Comparison of ENCODE assay signal across 13 cellular contexts in genomic region chr12:131455581-131456110, GRCh38.
DNase-seq lines count a peak whose midpoint lies in the region; ATAC-seq and TF ChIP-seq lines count a peak whose summit lies in the region.
"Had no signal": no experiment of that assay in that cellular context is flagged by ENCODE, and none has a peak within 500 bp of the region (broad histone marks: within the 10 kb centered on the region; RNA-seq: fewer than 3 reads in every experiment).

No MANE protein-coding gene starts in this region.

- no peak overlapping the region for H3K4ac ChIP-seq in neuronal stem cell (ENCODE audit: low read length)

- H3K9me3 ChIP-seq in neuronal stem cell (replicated peaks in 1 of 2; ENCODE audit: control insufficient read depth in 2 of 2, insufficient read depth in 1 of 2, low read depth in 1 of 2, low read length in 2 of 2) (peaks cover 0 to 4% of the 10 kb centered on the region in 2 donors), testis (no peaks in the 10 kb centered on the region), Caco-2 (no peaks in the 10 kb centered on the region)
- no peaks in the 10 kb centered on the region for H3K9me3 ChIP-seq in CD8-positive, alpha-beta T cell (ENCODE audit: low read length)
- no peaks in the 10 kb centered on the region for H3K9me3 ChIP-seq in CD4-positive, alpha-beta memory T cell (ENCODE audit: control insufficient read depth in 1 of 2, low read length in 2 of 2)
- H3K9me3 ChIP-seq: BE2C had no signal

- no peak overlapping the region for H3K27ac Mint-ChIP-seq in CD8-positive, alpha-beta T cell
- no peak overlapping the region for H3K27ac Mint-ChIP-seq in Caco-2 (ENCODE audit: unreplicated experiment)
- peak overlapping the region in 1 of 7 donors; percentile 24 for H3K27ac Mint-ChIP-seq in CD4-positive, alpha-beta memory T cell
- H3K27ac Mint-ChIP-seq: CD4-positive, alpha-beta T cell had no signal

- no peak overlapping the region for H3K9ac ChIP-seq in neuronal stem cell (ENCODE audit: low read depth, low read length, poor library complexity)

- peak overlapping the region; percentile 83 for H3K18ac ChIP-seq in neuronal stem cell (ENCODE audit: low read length)

- no peaks in the 10 kb centered on the region for H3K79me1 ChIP-seq in neuronal stem cell (ENCODE audit: low read depth, low read length)

- intact Hi-C loops in testis (cut with DNase I; ENCODE audit: low total_unique reads) = no loop called here
- intact Hi-C loops in CD8-positive, alpha-beta T cell (cut with DNase I, micrococcal nuclease) = no loop called here
- intact Hi-C loops in Caco-2 (cut with micrococcal nuclease; ENCODE audit: unreplicated experiment) = no loop called here
- intact Hi-C loops in CD4-positive, alpha-beta memory T cell (cut with micrococcal nuclease) = no loop called here

- peak overlapping the region; percentile 35 for H2AK5ac ChIP-seq in neuronal stem cell (ENCODE audit: low read depth, low read length)

- H3K4me1 Mint-ChIP-seq in CD8-positive, alpha-beta T cell (ENCODE audit: low read depth) = no peaks in the 10 kb centered on the region
- no peaks in the 10 kb centered on the region for H3K4me1 Mint-ChIP-seq in Caco-2 (ENCODE audit: low read depth, unreplicated experiment)
- peaks cover 0 to 1% (median under 1%) of the 10 kb centered on the region in 4 donors for H3K4me1 Mint-ChIP-seq in CD4-positive, alpha-beta memory T cell

- POLR2A ChIA-PET in CD8-positive, alpha-beta T cell (lab: Charles Lee) = no interaction called here
- POLR2A ChIA-PET in Caco-2 (lab: Charles Lee) = no interaction called here
- POLR2A ChIA-PET in CD4-positive, alpha-beta memory T cell (lab: Charles Lee; ENCODE audit: partially characterized antibody) = no interaction called here

- no peak overlapping the region for H2BK5ac ChIP-seq in neuronal stem cell (ENCODE audit: low read length)

- H3K36me3 ChIP-seq in H7 (replicated peaks; ENCODE audit: control insufficient read depth, insufficient read depth, low read length) (no peaks in the 10 kb centered on the region), neuronal stem cell (replicated peaks in 1 of 2; ENCODE audit: control insufficient read depth in 2 of 2, insufficient read depth in 2 of 2, low read length in 2 of 2) (no peaks in the 10 kb centered on the region), testis (ENCODE audit: low read depth, missing control alignments) (no peaks in the 10 kb centered on the region), Caco-2 (ENCODE audit: control insufficient read depth, insufficient read depth, low read length) (no peaks in the 10 kb centered on the region)
- no peaks in the 10 kb centered on the region for H3K36me3 ChIP-seq in CD8-positive, alpha-beta T cell (ENCODE audit: insufficient read depth, low read length)
- H3K36me3 ChIP-seq in CD4-positive, alpha-beta memory T cell (ENCODE audit: insufficient read depth, low read length) = no peaks in the 10 kb centered on the region
- H3K36me3 ChIP-seq: BE2C had no signal

- peak overlapping the region; percentile 97 for H3K27ac ChIP-seq in C4-2B
- no peak overlapping the region for H3K27ac ChIP-seq in neuronal stem cell (replicated peaks; ENCODE audit: low read length)
- H3K27ac ChIP-seq in testis = no peak overlapping the region
- H3K27ac ChIP-seq in CD8-positive, alpha-beta T cell (ENCODE audit: low read depth, low read length) = no peak overlapping the region
- no peak overlapping the region for H3K27ac ChIP-seq in CD4-positive, alpha-beta memory T cell (ENCODE audit: low read depth, low read length)

- H3K36me3 Mint-ChIP-seq in CD8-positive, alpha-beta T cell = no peaks in the 10 kb centered on the region
- no peaks in the 10 kb centered on the region for H3K36me3 Mint-ChIP-seq in Caco-2 (ENCODE audit: insufficient read depth, unreplicated experiment)
- H3K36me3 Mint-ChIP-seq in CD4-positive, alpha-beta memory T cell = no peaks in the 10 kb centered on the region

- no peak for TF ChIP-seq POLR2A in testis (IDR thresholded peaks at IDR 0.05)

- peak overlapping the region; percentile 24 for H2BK15ac ChIP-seq in neuronal stem cell (ENCODE audit: low read length)

- peaks cover 11% of the 10 kb centered on the region for H3K9me3 Mint-ChIP-seq in CD8-positive, alpha-beta T cell
- no peaks in the 10 kb centered on the region for H3K9me3 Mint-ChIP-seq in Caco-2 (ENCODE audit: unreplicated experiment)
- peaks cover 0 to 13% (median 4%) of the 10 kb centered on the region in 8 donors for H3K9me3 Mint-ChIP-seq in CD4-positive, alpha-beta memory T cell

- no peak overlapping the region for H3K4me3 Mint-ChIP-seq in CD8-positive, alpha-beta T cell
- H3K4me3 Mint-ChIP-seq in Caco-2 (ENCODE audit: unreplicated experiment) = no peak overlapping the region
- no peak overlapping the region for H3K4me3 Mint-ChIP-seq in CD4-positive, alpha-beta memory T cell
- H3K4me3 Mint-ChIP-seq: CD4-positive, alpha-beta T cell had no signal

- peak; percentile 14 for DNase-seq in H7
- DNase-seq in neuronal stem cell (ENCODE audit: low spot score) = no peak
- DNase-seq in testis = peak; percentile 12
- no peak for DNase-seq in CD8-positive, alpha-beta T cell
- no peak for DNase-seq in Caco-2
- no peak for DNase-seq in CD4-positive, alpha-beta memory T cell
- DNase-seq: ACHN; BE2C; C1 segment of cervical spinal cord; CD4-positive, alpha-beta T cell; COR-L47; HCEC 1CT had no signal

- H3K27me3 ChIP-seq in H7 (ENCODE audit: control insufficient read depth, insufficient read depth, low read length) (no peaks in the 10 kb centered on the region), neuronal stem cell (ENCODE audit: control insufficient read depth in 3 of 3, insufficient read depth in 3 of 3, low read depth in 1 of 3, low read length in 3 of 3) (no peaks in the 10 kb centered on the region), testis (no peaks in the 10 kb centered on the region), Caco-2 (replicated peaks; ENCODE audit: control insufficient read depth, insufficient read depth, low read length) (no peaks in the 10 kb centered on the region)
- no peaks in the 10 kb centered on the region for H3K27me3 ChIP-seq in CD8-positive, alpha-beta T cell (ENCODE audit: insufficient read depth, low read length)
- H3K27me3 ChIP-seq in CD4-positive, alpha-beta memory T cell (ENCODE audit: insufficient read depth, low read length) = no peaks in the 10 kb centered on the region
- H3K27me3 ChIP-seq: BE2C had no signal

- H3K23ac ChIP-seq in neuronal stem cell (ENCODE audit: low read depth, low read length, poor library complexity) = no peak overlapping the region

- TF ChIP-seq CTCF in C4-2B (conservative IDR thresholded peaks at IDR 0.05) (no peak), testis (IDR thresholded peaks at IDR 0.05) (no peak), Caco-2 (IDR thresholded peaks at IDR 0.05; ENCODE audit: insufficient read depth in 1 of 2, low read depth in 1 of 2, low read length in 1 of 2, severe bottlenecking in 1 of 2, unreplicated experiment in 1 of 2) (no peak)
- TF ChIP-seq CTCF in CD8-positive, alpha-beta T cell (IDR thresholded peaks at IDR 0.05) = no peak

- H4K91ac ChIP-seq in neuronal stem cell (ENCODE audit: low read depth, low read length, poor library complexity) = no peak overlapping the region

- no peak overlapping the region for H3K14ac ChIP-seq in neuronal stem cell (ENCODE audit: low read length)

- peak overlapping the region; percentile 73 for H2BK12ac ChIP-seq in neuronal stem cell (ENCODE audit: low read length)

- no peak overlapping the region for H3K4me3 ChIP-seq in H7 (ENCODE audit: insufficient read depth, low read depth, low read length)
- H3K4me3 ChIP-seq in neuronal stem cell (ENCODE audit: low read length in 2 of 2) = no peak overlapping the region
- H3K4me3 ChIP-seq in testis = no peak overlapping the region
- no peak overlapping the region for H3K4me3 ChIP-seq in CD8-positive, alpha-beta T cell (ENCODE audit: low read depth, low read length)
- H3K4me3 ChIP-seq in Caco-2 (ENCODE audit: low read depth, low read length) = no peak overlapping the region
- no peak overlapping the region for H3K4me3 ChIP-seq in CD4-positive, alpha-beta memory T cell (ENCODE audit: low read length in 2 of 2)

- H3K27me3 Mint-ChIP-seq in CD8-positive, alpha-beta T cell (ENCODE audit: low read depth) = peaks cover 26% of the 10 kb centered on the region
- peaks cover 19% of the 10 kb centered on the region for H3K27me3 Mint-ChIP-seq in Caco-2 (ENCODE audit: insufficient read depth, unreplicated experiment)
- peaks cover 10 to 24% of the 10 kb centered on the region in 2 donors for H3K27me3 Mint-ChIP-seq in CD4-positive, alpha-beta memory T cell

- ATAC-seq in CD8-positive, alpha-beta T cell = no peak

- H2AFZ ChIP-seq in neuronal stem cell (ENCODE audit: low read length) = no peak overlapping the region

- H3K4me2 ChIP-seq in neuronal stem cell (ENCODE audit: insufficient read depth, low read length, poor library complexity, severe bottlenecking) = no peak overlapping the region

- WGBS in neuronal stem cell (ENCODE audit: extremely low coverage in 2 of 2, insufficient read length in 2 of 2, insufficient replicate concordance in 1 of 2), 2 donors = no CpG with 5 or more reads among the region's 12 CpGs
- 72 to 85% methylated on average over 10 to 12 of the region's 12 CpGs for WGBS in testis, 2 donors

- H4K8ac ChIP-seq in neuronal stem cell (ENCODE audit: low read depth, low read length) = peak overlapping the region; percentile 17

- CTCF ChIA-PET in CD8-positive, alpha-beta T cell (lab: Charles Lee) = no interaction called here
- CTCF ChIA-PET in Caco-2 (lab: Charles Lee) = interaction anchor here (2.0 kb wide), 1 partner anchor 351 kb away, joined by 8 read pairs; no protein-coding TSS in a partner anchor
- CTCF ChIA-PET in CD4-positive, alpha-beta memory T cell (lab: Charles Lee; ENCODE audit: partially characterized antibody) = no interaction called here

- H2BK120ac ChIP-seq in neuronal stem cell (ENCODE audit: low read depth, low read length) = no peak overlapping the region

- H3K4me1 ChIP-seq in neuronal stem cell (ENCODE audit: control insufficient read depth in 2 of 2, insufficient read depth in 1 of 2, low read depth in 1 of 2, low read length in 2 of 2) (peaks cover 4 to 18% of the 10 kb centered on the region in 2 donors), testis (no peaks in the 10 kb centered on the region), Caco-2 (no peaks in the 10 kb centered on the region)
- H3K4me1 ChIP-seq in CD8-positive, alpha-beta T cell (ENCODE audit: insufficient read depth, low read length) = no peaks in the 10 kb centered on the region
- H3K4me1 ChIP-seq in CD4-positive, alpha-beta memory T cell (ENCODE audit: insufficient read depth, low read length) = no peaks in the 10 kb centered on the region
- H3K4me1 ChIP-seq: BE2C had no signal

- no TSS peak for BruUV-seq in Caco-2 (replicated peaks; lab: Mats Ljungman, UMichigan)

Comparison
In these comparisons a context has a peak if more than half of its experiments do, and no peak if none do; other contexts are left out.
1. DNase-seq: peak in H7 (single experiment) and testis (single experiment); none in neuronal stem cell (single experiment), CD8-positive, alpha-beta T cell (0 of 7), Caco-2 (0 of 2) and CD4-positive, alpha-beta memory T cell (0 of 5).